In genomic region chr19:1406496-1406817, GRCh38 we compare ENCODE assay signal across 9 cellular contexts. TPM values are rescaled to one million over a fixed set of nuclear protein-coding genes. Genes with fewer than 3 reads are reported as not detected.
DNase-seq lines count a peak whose midpoint lies in the region; ATAC-seq, FAIRE-seq and TF ChIP-seq lines count a peak whose summit lies in the region.
"Had no signal": no experiment of that assay in that cellular context is flagged by ENCODE, and none has a peak within 500 bp of the region (broad histone marks: within the 10 kb centered on the region; RNA-seq: fewer than 3 reads in every experiment).

No MANE protein-coding gene starts in this region.

- H3K36me3 ChIP-seq in small intestine (ENCODE audit: control insufficient read depth in 2 of 2, insufficient read depth in 2 of 2, low read length in 2 of 2), result no peaks in the 10 kb centered on the region

- no peaks in the 10 kb centered on the region for H3K27me3 ChIP-seq in small intestine (ENCODE audit: control insufficient read depth in 2 of 2, insufficient read depth in 2 of 2, low read length in 2 of 2)

- ATAC-seq in GM21786 (IDR thresholded peaks at IDR 0.05; ENCODE audit: unreplicated experiment), result no peak
- ATAC-seq in GM21619 (IDR thresholded peaks at IDR 0.05; ENCODE audit: unreplicated experiment), result no peak

- peak overlapping the region in 1 of 2 donors; percentile 27 for H3K27ac ChIP-seq in small intestine (ENCODE audit: low read depth in 1 of 2, low read length in 1 of 2)

- WGBS in small intestine, 3 donors, result 10 to 26% (median 15%) methylated on average over 15 of the region's 15 CpGs

- H3K4me3 ChIP-seq in foreskin fibroblast (ENCODE audit: low read depth in 1 of 2, low read length in 2 of 2), result peak overlapping the region; percentile 63 to 66
- peak overlapping the region in 1 of 2 donors; percentile 52 for H3K4me3 ChIP-seq in small intestine (ENCODE audit: low read depth in 1 of 2, low read length in 2 of 2)

- peaks cover 9 to 12% of the 10 kb centered on the region in 2 donors for H3K4me1 ChIP-seq in small intestine (ENCODE audit: control insufficient read depth in 2 of 2, insufficient read depth in 1 of 2, low read depth in 1 of 2, low read length in 1 of 2)

- peak; percentile 26 for DNase-seq in NCI-H146 treated with DMSO at 0.1 percent for 48 hours (lab: John Stamatoyannopoulos, UW; ENCODE audit: unreplicated experiment)
- no peak for DNase-seq in NCI-H146 (lab: John Stamatoyannopoulos, UW)
- DNase-seq in UCSD-AML1 (lab: John Stamatoyannopoulos, UW; ENCODE audit: unreplicated experiment), result peak; percentile 42
- DNase-seq in foreskin fibroblast, result no peak
- peak; percentile 54 for DNase-seq in small intestine
- no peak for DNase-seq in D341Med (ENCODE audit: low spot score)

- TF ChIP-seq CTCF in foreskin fibroblast (IDR thresholded peaks at IDR 0.05; ENCODE audit: low read depth, low read length), result no peak

- no peak for FAIRE-seq in small intestine (lab: Jason Lieb, UNC)
- FAIRE-seq: A204.1 had no signal

- no peaks in the 10 kb centered on the region for H3K9me3 ChIP-seq in small intestine (ENCODE audit: control insufficient read depth, low read depth)

RNA-seq across cellular contexts. Expression of gene DAZAP1, which starts 0.9 kb away (rescaled TPM):
- polyA plus RNA-seq in small intestine, result 100 to 1,000 TPM in 1 of 3 donors, 10 to 100 TPM in 2; 60.2 to 124 (median 68.9) TPM

RNA-seq across cellular contexts. Expression of gene GAMT, which starts 5.1 kb away (rescaled TPM):
- 1 to 10 TPM; 1.1 to 4.8 (median 3.8) TPM for polyA plus RNA-seq in small intestine

RNA-seq across cellular contexts. Expression of gene NDUFS7, which starts 22.8 kb away (rescaled TPM):
- 100 to 1,000 TPM; 215 to 350 (median 281) TPM for polyA plus RNA-seq in small intestine

RNA-seq across cellular contexts. Expression of gene RPS15, which starts 31.7 kb away (rescaled TPM):
- 1,000 to 10,000 TPM; 2,441 to 3,547 (median 3,396) TPM for polyA plus RNA-seq in small intestine

RNA-seq across cellular contexts. Expression of gene APC2, which starts 43.5 kb away (rescaled TPM):
- 1 to 10 TPM in 1 of 3 donors, under 1 TPM in 1, not detected in 1; 0.81 to 2.1 TPM for polyA plus RNA-seq in small intestine

Comparison
In these comparisons a context has a peak if more than half of its experiments do, and no peak if none do; other contexts are left out.
1. DNase-seq: peak in NCI-H146 treated with DMSO at 0.1 percent for 48 hours (single experiment), UCSD-AML1 (single experiment) and small intestine (single experiment); none in NCI-H146 (single experiment), foreskin fibroblast (0 of 2) and D341Med (single experiment).